Comparison of ENCODE assay signal across 30 cellular contexts in the genomic region with DNA sequence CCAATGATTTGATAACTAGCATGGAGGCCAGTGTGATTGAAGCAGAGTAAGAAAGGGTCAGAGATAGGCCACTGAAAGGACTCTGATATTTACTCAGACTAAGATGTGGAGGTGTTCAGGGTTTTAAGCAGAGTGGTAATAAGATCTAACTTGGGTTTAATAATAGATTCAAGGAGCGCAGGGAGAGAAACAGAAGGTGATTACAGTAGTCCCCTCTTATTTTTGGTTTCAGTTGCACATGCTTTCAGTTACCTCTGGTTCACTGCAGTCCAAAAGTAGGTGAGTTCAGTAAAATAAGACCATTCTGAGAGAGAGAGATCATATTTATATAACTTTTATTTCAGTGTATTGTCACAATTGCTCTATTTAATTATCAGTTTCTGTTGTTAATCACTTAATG.
"Had no signal": no experiment of that assay in that cellular context is flagged by ENCODE, and none has a peak within 500 bp of the region (broad histone marks: within the 10 kb centered on the region; RNA-seq: fewer than 3 reads in every experiment).

No MANE protein-coding gene starts in this region.

- H3K27ac ChIP-seq: adrenal gland, ascending aorta, body of pancreas, brain microvascular endothelial cell, breast epithelium, cardiac muscle cell had no signal

- H3K9me3 ChIP-seq: ascending aorta, body of pancreas, breast epithelium had no signal

- H3K4me3 ChIP-seq: adrenal gland, ascending aorta, body of pancreas, breast epithelium, cardiac muscle cell had no signal

- H3K4me1 ChIP-seq: adrenal gland, ascending aorta, body of pancreas, breast epithelium had no signal

- ATAC-seq: activated naive CD4-positive, alpha-beta T cell treated with anti-CD3 and anti-CD28 coated beads, Interleukin-2, amount 50 U/mL, for 72 hours; activated naive CD8-positive, alpha-beta T cell treated with anti-CD3 and anti-CD28 coated beads, Interleukin-2, amount 50 U/mL, for 24 hours; activated T-cell treated with anti-CD3 and anti-CD28 coated beads, Interleukin-2, amount 50 U/mL, for 4 hours; activated T-cell treated with anti-CD3 and anti-CD28 coated beads, Interleukin-2, amount 50 U/mL, for 72 hours; activated T-helper 17 cell treated with anti-CD3 and anti-CD28 coated beads, Interleukin-2, amount 50 U/mL, for 72 hours; body of pancreas had no signal

- DNase-seq: activated effector memory CD4-positive, alpha-beta T cell treated with anti-CD3 and anti-CD28 coated beads, Interleukin-2, amount 50 U/mL, for 16 hours; activated effector memory CD4-positive, alpha-beta T cell treated with Interleukin-2 at 50 U/mL for 16 hours; activated gamma-delta T cell; activated gamma-delta T cell treated with Interleukin-2 at 50 U/mL for 16 hours; activated naive CD4-positive, alpha-beta T cell; activated naive CD4-positive, alpha-beta T cell treated with anti-CD3 and anti-CD28 coated beads for 36 hours; activated naive CD4-positive, alpha-beta T cell treated with anti-CD3 and anti-CD28 coated beads, Interleukin-2, amount 10 ng/mL, durations not matched to agents 7 days and 5 days; activated naive CD4-positive, alpha-beta T cell treated with anti-CD3 and anti-CD28 coated beads, Interleukin-2, amount 50 U/mL, for 16 hours; activated naive CD4-positive, alpha-beta T cell treated with Interleukin-2 at 50 U/mL for 16 hours; activated naive CD8-positive, alpha-beta T cell treated with anti-CD3 and anti-CD28 coated beads for 36 hours; activated naive CD8-positive, alpha-beta T cell treated with anti-CD3 and anti-CD28 coated beads, Interleukin-2, amount 10 ng/mL, durations not matched to agents 7 days and 5 days; activated naive CD8-positive, alpha-beta T cell treated with anti-CD3 and anti-CD28 coated beads, Interleukin-2, amount 50 U/mL, for 24 hours; activated T-cell treated with anti-CD3 and anti-CD28 coated beads, Interleukin-2, amount 50 U/mL, for 4 hours; activated T-cell treated with anti-CD3 and anti-CD28 coated beads, Interleukin-2, amount 50 U/mL, for 48 hours; activated T-cell treated with anti-CD3 and anti-CD28 coated beads, Interleukin-2, amount 50 U/mL, for 72 hours; adrenal gland; amniotic stem cell; amygdala; anterior cingulate cortex; aorta; body of pancreas; brain microvascular endothelial cell; caudate nucleus; central memory CD4-positive, alpha-beta T cell; cerebellar nuclear complex had no signal

- H3K36me3 ChIP-seq: adrenal gland, ascending aorta, brain microvascular endothelial cell, breast epithelium, cardiac muscle cell had no signal

- H3K27me3 ChIP-seq: adrenal gland, ascending aorta, body of pancreas, brain microvascular endothelial cell, breast epithelium, cardiac muscle cell had no signal
